ENCODE assay signal across 8 cellular contexts in genomic region chr5:143008809-143009521, GRCh38.
A peak's percentile ranks its signal among the peaks of the same experiment; 100 is the strongest.
DNase-seq lines count a peak whose midpoint lies in the region; ATAC-seq and TF ChIP-seq lines count a peak whose summit lies in the region.

No MANE protein-coding gene starts in this region.

- DNase-seq in DND-41 = peak; percentile 28
- peak; percentile 97 for DNase-seq in HS-5 (ENCODE audit: low read depth)
- peak; percentile 74 to 81 for DNase-seq in activated CD4-positive, alpha-beta T cell treated with anti-CD3 and anti-CD28 coated beads for 4 hours
- peak in 1 of 10 donors; percentile 4 for DNase-seq in dorsolateral prefrontal cortex
- DNase-seq in gastrocnemius medialis = no peak
- no peak for DNase-seq in cerebellum (ENCODE audit: low spot score)
- no peak for DNase-seq in prostate gland (ENCODE audit: low spot score)

- no peak overlapping the region for H2AFZ ChIP-seq in DND-41 (ENCODE audit: low read depth, low read length)

- no peaks in the 10 kb centered on the region for H4K20me1 ChIP-seq in DND-41 (ENCODE audit: insufficient read depth, low read length)

- no peak overlapping the region for H3K4me2 ChIP-seq in DND-41 (ENCODE audit: insufficient read depth, low read length)

- 83% methylated on average over 10 of the region's 10 CpGs for WGBS in prostate gland

- H3K4me3 ChIP-seq in DND-41 (ENCODE audit: low read depth in 1 of 2, low read length in 2 of 2) = no peak overlapping the region
- no peak overlapping the region for H3K4me3 ChIP-seq in dorsolateral prefrontal cortex
- no peak overlapping the region for H3K4me3 ChIP-seq in gastrocnemius medialis
- H3K4me3 ChIP-seq in prostate gland = no peak overlapping the region

- H3K9ac ChIP-seq in DND-41 (ENCODE audit: low read depth, low read length) = no peak overlapping the region

- in situ Hi-C loops in gastrocnemius medialis (cut with MboI; ENCODE audit: low sequenced_read_pairs in 4 of 4) = loop anchor here (10.0 to 25.0 kb wide), 3 partner anchors 396 to 816 kb away; partner anchors contain the start of gene NR3C1 (in 2 of the 4)

- H3K36me3 ChIP-seq in DND-41 (ENCODE audit: insufficient read depth, low read length) = peaks cover 3% of the 10 kb centered on the region
- H3K36me3 ChIP-seq in gastrocnemius medialis = no peaks in the 10 kb centered on the region
- no peaks in the 10 kb centered on the region for H3K36me3 ChIP-seq in prostate gland

- intact Hi-C loops in dorsolateral prefrontal cortex (cut with DNase I) (no loop called here), gastrocnemius medialis (cut with DNase I; ENCODE audit: low total_unique reads) (loop anchor here (10.0 kb wide), 1 partner anchor 264 kb away; no protein-coding TSS in a partner anchor), prostate gland (cut with DNase I) (no loop called here)

- H3K27ac ChIP-seq in DND-41 (ENCODE audit: low read length) (no peak overlapping the region), dorsolateral prefrontal cortex (peak overlapping the region in 30 of 59 donors; percentile 1 to 69 (median 27)), gastrocnemius medialis (peak overlapping the region in 2 of 4 donors; percentile 8 to 19), prostate gland (no peak overlapping the region)

- TF ChIP-seq POLR2A in gastrocnemius medialis (IDR thresholded peaks at IDR 0.05) (no peak), prostate gland (IDR thresholded peaks at IDR 0.05) (no peak)

- TF ChIP-seq CTCF in DND-41 (IDR thresholded peaks at IDR 0.05; ENCODE audit: borderline replicate concordance, extremely low read depth, low read length, poor library complexity, severe bottlenecking) (peak; percentile 16), dorsolateral prefrontal cortex (IDR thresholded peaks at IDR 0.05 in 54 of 56, conservative IDR thresholded peaks at IDR 0.05 in 2 of 56; ENCODE audit: low read depth in 1 of 56, partially characterized antibody in 56 of 56) (no peak), gastrocnemius medialis (IDR thresholded peaks at IDR 0.05 in 4 of 5, conservative IDR thresholded peaks at IDR 0.05 in 1 of 5) (no peak), prostate gland (IDR thresholded peaks at IDR 0.05) (no peak)

- H3K27me3 ChIP-seq in DND-41 (ENCODE audit: insufficient read depth, low read length, poor library complexity) (no peaks in the 10 kb centered on the region), dorsolateral prefrontal cortex (no peaks in the 10 kb centered on the region), gastrocnemius medialis (no peaks in the 10 kb centered on the region), prostate gland (replicated peaks; ENCODE audit: insufficient read depth) (no peaks in the 10 kb centered on the region)

- peaks cover 2% of the 10 kb centered on the region; the same call in 1 of the 2 replicates for H3K79me2 ChIP-seq in DND-41 (ENCODE audit: insufficient read depth, low read length)

- H3K4me1 ChIP-seq in DND-41 (ENCODE audit: insufficient read depth, low read length) (peaks cover 8% of the 10 kb centered on the region), gastrocnemius medialis (peaks cover 22 to 30% of the 10 kb centered on the region in 2 donors), prostate gland (replicated peaks) (no peaks in the 10 kb centered on the region)

- H3K9me3 ChIP-seq in DND-41 (ENCODE audit: insufficient read depth, low read length, severe bottlenecking) = no peaks in the 10 kb centered on the region
- H3K9me3 ChIP-seq in gastrocnemius medialis = no peaks in the 10 kb centered on the region
- H3K9me3 ChIP-seq in prostate gland = no peaks in the 10 kb centered on the region

- ATAC-seq in DND-41 (ENCODE audit: insufficient read depth, low read depth) (peak; percentile 75), GM21423 (IDR thresholded peaks at IDR 0.05; ENCODE audit: unreplicated experiment) (peak; percentile 87), gastrocnemius medialis (peak; percentile 28 to 35)

Comparison
In these comparisons a context has a peak if more than half of its experiments do, and no peak if none do; other contexts are left out.
1. ATAC-seq: peak in every context shown above with its lines; median percentile 87 in GM21423; 75 in DND-41; 32 in gastrocnemius medialis.
2. DNase-seq: peak in DND-41 (single experiment), HS-5 (single experiment) and activated CD4-positive, alpha-beta T cell treated with anti-CD3 and anti-CD28 coated beads for 4 hours (2 of 2); none in gastrocnemius medialis (0 of 2), cerebellum (single experiment) and prostate gland (single experiment).
3. H3K27ac ChIP-seq: peak in dorsolateral prefrontal cortex (30 of 59); none in DND-41 (single experiment) and prostate gland (0 of 2).